ENCODE assay signal across 1 cellular context in the genomic region with DNA sequence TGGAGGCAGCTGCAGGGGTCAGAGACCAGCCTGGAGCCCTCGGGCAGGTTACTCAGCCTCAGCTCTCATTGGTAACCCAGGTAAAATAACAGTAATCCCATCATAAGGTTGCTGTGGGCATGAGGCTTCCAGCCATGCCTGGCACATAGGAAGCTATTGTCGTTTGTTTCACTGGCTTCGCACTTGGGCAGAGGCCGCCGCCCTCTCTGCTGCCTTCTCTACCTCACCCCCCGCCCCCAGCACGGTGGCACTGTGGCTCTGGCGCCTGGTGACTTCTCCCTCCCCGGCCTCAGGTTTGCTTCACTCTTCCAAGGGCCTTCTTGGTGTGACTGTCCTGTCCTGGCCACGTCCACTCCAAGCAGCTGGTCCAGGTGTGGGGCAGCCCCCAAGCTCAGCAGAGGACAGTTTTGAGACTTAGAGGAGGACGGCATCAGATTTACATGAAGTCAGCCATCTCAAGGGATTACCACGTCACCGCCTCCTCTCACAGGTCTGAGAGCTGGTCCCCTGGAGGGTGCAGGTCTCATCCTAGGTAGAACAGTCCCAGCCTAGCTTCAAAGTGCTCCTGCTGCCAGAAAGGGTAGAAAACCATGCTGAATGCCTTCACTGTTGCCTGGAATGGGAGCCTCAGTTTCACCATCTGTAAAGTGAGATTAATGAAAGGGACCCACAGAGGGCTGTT.
TF ChIP-seq lines count a peak whose summit lies in the region.

No MANE protein-coding gene starts in this region.

TF ChIP-seq in H1, 55 proteins besides CTCF, POLR2A, EP300 and RAD21:
- TF ChIP-seq, protein P1, sequence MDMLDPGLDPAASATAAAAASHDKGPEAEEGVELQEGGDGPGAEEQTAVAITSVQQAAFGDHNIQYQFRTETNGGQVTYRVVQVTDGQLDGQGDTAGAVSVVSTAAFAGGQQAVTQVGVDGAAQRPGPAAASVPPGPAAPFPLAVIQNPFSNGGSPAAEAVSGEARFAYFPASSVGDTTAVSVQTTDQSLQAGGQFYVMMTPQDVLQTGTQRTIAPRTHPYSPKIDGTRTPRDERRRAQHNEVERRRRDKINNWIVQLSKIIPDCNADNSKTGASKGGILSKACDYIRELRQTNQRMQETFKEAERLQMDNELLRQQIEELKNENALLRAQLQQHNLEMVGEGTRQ (IDR thresholded peaks at IDR 0.05; ENCODE audit: low read length): no peak
TF ChIP-seq in H1: peak in this region for 0.
